ENCODE assay signal across 9 cellular contexts in genomic region chr13:25874907-25875306, GRCh38.
DNase-seq lines count a peak whose midpoint lies in the region; ATAC-seq and TF ChIP-seq lines count a peak whose summit lies in the region.
"Had no signal": no experiment of that assay in that cellular context is flagged by ENCODE, and none has a peak within 500 bp of the region (broad histone marks: within the 10 kb centered on the region; RNA-seq: fewer than 3 reads in every experiment).

No MANE protein-coding gene starts in this region.

- no peak overlapping the region for H2AFZ ChIP-seq in neural progenitor cell (replicated peaks)

- peaks cover 44% of the 10 kb centered on the region for H3K4me1 ChIP-seq in neural progenitor cell

- H3K27me3 ChIP-seq in neural progenitor cell: no peaks in the 10 kb centered on the region

- H3K27me3 Mint-ChIP-seq in neural progenitor cell (ENCODE audit: insufficient read depth, low read depth): peaks cover 2% of the 10 kb centered on the region

- H3K9ac ChIP-seq in neural progenitor cell: no peak overlapping the region

- no peaks in the 10 kb centered on the region for H3K79me2 ChIP-seq in neural progenitor cell (ENCODE audit: low read depth)

- TF ChIP-seq CTCF in neural progenitor cell (IDR thresholded peaks at IDR 0.05): no peak

- peaks cover 6% of the 10 kb centered on the region for H3K4me1 Mint-ChIP-seq in neural progenitor cell
- H3K4me1 Mint-ChIP-seq: memory B cell had no signal

- H3K9me3 Mint-ChIP-seq in neural progenitor cell: peaks cover 2% of the 10 kb centered on the region

- no peaks in the 10 kb centered on the region for H3K36me3 ChIP-seq in neural progenitor cell

- H3K4me3 Mint-ChIP-seq in neural progenitor cell: no peak overlapping the region
- H3K4me3 Mint-ChIP-seq: memory B cell had no signal

- no peak for ATAC-seq in GM19467 (IDR thresholded peaks at IDR 0.05; ENCODE audit: unreplicated experiment)

- H3K27ac ChIP-seq in neural progenitor cell: no peak overlapping the region

- no peaks in the 10 kb centered on the region for H3K36me3 Mint-ChIP-seq in neural progenitor cell
- H3K36me3 Mint-ChIP-seq: memory B cell had no signal

- H3K4me3 ChIP-seq in neural progenitor cell: no peak overlapping the region

- DNase-seq in MV-4-11 (lab: John Stamatoyannopoulos, UW) (peak; percentile 96), NCI-H187 (lab: John Stamatoyannopoulos, UW) (no peak), neural progenitor cell (ENCODE audit: low spot score) (no peak), NCI-H2029 (lab: John Stamatoyannopoulos, UW) (no peak)
- DNase-seq in activated CD4-positive, alpha-beta T cell treated with anti-CD3 and anti-CD28 coated beads for 24 hours (ENCODE audit: low read depth in 2 of 2): peak; percentile 30
- DNase-seq in activated naive CD8-positive, alpha-beta T cell treated with anti-CD3 and anti-CD28 coated beads, Interleukin-2, amount 50 U/mL, for 16 hours (ENCODE audit: low read depth, low spot score): peak; percentile 29
- DNase-seq in stimulated activated CD8-positive, alpha-beta memory T cell treated with anti-CD3 and anti-CD28 coated beads, Interleukin-12 subunit alpha, Interleukin-12 subunit beta, amount 100 ng/mL, for 4 hours (ENCODE audit: low read depth): peak; percentile 9

- no peaks in the 10 kb centered on the region for H4K20me1 ChIP-seq in neural progenitor cell (ENCODE audit: low read depth)

- no peaks in the 10 kb centered on the region for H3K9me3 ChIP-seq in neural progenitor cell (ENCODE audit: low read depth)

- peaks cover 7% of the 10 kb centered on the region for H3F3A ChIP-seq in neural progenitor cell (ENCODE audit: low read depth)

- no peak overlapping the region for H3K4me2 ChIP-seq in neural progenitor cell

- H3K27ac Mint-ChIP-seq in neural progenitor cell: no peak overlapping the region
- H3K27ac Mint-ChIP-seq: memory B cell had no signal

Comparison
In these comparisons a context has a peak if more than half of its experiments do, and no peak if none do; other contexts are left out.
1. DNase-seq: peak in MV-4-11 (single experiment), activated CD4-positive, alpha-beta T cell treated with anti-CD3 and anti-CD28 coated beads for 24 hours (2 of 2), activated naive CD8-positive, alpha-beta T cell treated with anti-CD3 and anti-CD28 coated beads, Interleukin-2, amount 50 U/mL, for 16 hours (single experiment) and stimulated activated CD8-positive, alpha-beta memory T cell treated with anti-CD3 and anti-CD28 coated beads, Interleukin-12 subunit alpha, Interleukin-12 subunit beta, amount 100 ng/mL, for 4 hours (single experiment); none in NCI-H187 (0 of 2), neural progenitor cell (single experiment) and NCI-H2029 (single experiment).